In the genomic region with DNA sequence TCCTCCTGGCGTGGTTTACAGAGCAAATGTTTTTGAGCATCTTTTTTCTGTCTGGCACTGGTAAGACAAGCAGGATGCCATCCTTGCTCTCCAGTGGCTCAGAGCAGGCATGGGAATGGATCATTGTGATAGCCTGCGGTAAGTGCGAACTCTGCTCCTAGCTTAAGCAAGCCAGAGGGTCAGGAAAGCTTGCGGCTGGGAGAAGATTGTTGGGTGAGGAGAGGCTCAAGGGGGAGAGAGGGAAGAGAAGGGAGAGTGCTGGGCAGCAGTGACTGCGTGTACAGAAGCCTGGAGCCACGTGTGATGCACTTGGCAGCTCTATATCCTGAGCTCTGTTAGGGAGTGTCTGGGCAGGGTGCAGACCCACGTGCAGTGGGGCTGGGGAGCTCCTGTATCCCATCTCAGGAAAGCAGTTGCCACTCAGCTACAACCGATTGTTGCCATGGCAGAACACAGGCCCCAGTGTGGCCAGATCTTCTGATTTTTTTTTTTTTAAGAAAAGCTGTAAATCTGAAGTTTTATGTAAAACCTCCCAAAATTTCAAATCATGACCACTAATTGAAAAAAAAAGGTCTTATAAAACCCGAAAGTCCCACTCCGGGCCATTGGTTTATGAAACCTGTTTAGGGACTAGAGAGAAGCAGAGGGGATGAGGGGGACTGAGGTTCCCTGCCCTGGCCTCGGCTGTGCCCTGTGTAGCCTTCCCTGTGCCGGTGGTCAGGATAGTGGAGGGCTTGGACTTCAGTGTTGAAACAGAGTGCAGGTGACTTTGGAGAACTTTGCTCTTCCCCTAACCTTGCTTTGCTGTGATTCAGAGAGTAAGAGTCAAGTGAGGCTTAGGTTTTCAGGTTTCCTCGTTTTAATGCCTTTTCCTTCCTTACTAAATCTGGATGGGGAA, we compare ENCODE assay signal across 21 cellular contexts.
A peak's percentile ranks its signal among the peaks of the same experiment; 100 is the strongest.
DNase-seq lines count a peak whose midpoint lies in the region; ATAC-seq and TF ChIP-seq lines count a peak whose summit lies in the region.
"Had no signal": no experiment of that assay in that cellular context is flagged by ENCODE, and none has a peak within 500 bp of the region (broad histone marks: within the 10 kb centered on the region; RNA-seq: fewer than 3 reads in every experiment).

No MANE protein-coding gene starts in this region.

- H3K27me3 ChIP-seq in GM23338 (ENCODE audit: insufficient read depth), result no peaks in the 10 kb centered on the region
- H3K27me3 ChIP-seq: BLaER1 treated with 17β-estradiol and CSF1 and Interleukin-3, amounts not matched to agents 10 nM and 100 nM had no signal

- CTCF ChIA-PET in WTC11 (lab: Charles Lee), result interaction anchor here (2.6 kb wide), 1 partner anchor 20 kb away, joined by 8 read pairs; no protein-coding TSS in a partner anchor

- H3K9me3 Mint-ChIP-seq in GM23338, result no peaks in the 10 kb centered on the region
- H3K9me3 Mint-ChIP-seq in WTC11, result no peaks in the 10 kb centered on the region
- peaks cover 12% of the 10 kb centered on the region for H3K9me3 Mint-ChIP-seq in stimulated activated memory B cell treated with anti-CD40 and anti-IgM and Interleukin-4, amounts not matched to agents 10 μg/mL and 1 μg/mL and 100 μg/mL, for 72 hours
- H3K9me3 Mint-ChIP-seq: HFFc6 had no signal

- no peak overlapping the region for H3K4me2 ChIP-seq in GM23338

- no peaks in the 10 kb centered on the region; the same call in 1 of the 2 replicates for H3K9me2 ChIP-seq in GM23338 (ENCODE audit: insufficient read depth)

- TF ChIP-seq CTCF in GM23338 (conservative IDR thresholded peaks at IDR 0.05; ENCODE audit: low read depth in 2 of 2) (no peak), WTC11 (IDR thresholded peaks at IDR 0.05) (no peak)

- H2AFZ ChIP-seq in GM23338, result no peak overlapping the region

- peaks cover 48% of the 10 kb centered on the region for H3K79me2 ChIP-seq in GM23338 (replicated peaks; ENCODE audit: insufficient read depth)

- H3K36me3 ChIP-seq in GM23338 (ENCODE audit: insufficient read depth), result no peaks in the 10 kb centered on the region

- ATAC-seq in GM23338 (peak; percentile 26; the same call in 1 of the 3 replicates), WTC11 (no peak)
- peak; percentile 51 for ATAC-seq in stimulated activated memory B cell treated with anti-CD40 and anti-IgM and Interleukin-4, amounts not matched to agents 10 μg/mL and 1 μg/mL and 100 μg/mL, for 72 hours

- H4K20me1 ChIP-seq in GM23338 (replicated peaks; ENCODE audit: insufficient read depth), result no peaks in the 10 kb centered on the region; the same call in 1 of the 2 replicates

- no peak overlapping the region for H3K4me3 Mint-ChIP-seq in GM23338
- no peak overlapping the region for H3K4me3 Mint-ChIP-seq in WTC11
- no peak overlapping the region for H3K4me3 Mint-ChIP-seq in stimulated activated memory B cell treated with anti-CD40 and anti-IgM and Interleukin-4, amounts not matched to agents 10 μg/mL and 1 μg/mL and 100 μg/mL, for 72 hours
- H3K4me3 Mint-ChIP-seq: CD8-positive, alpha-beta memory T cell; HFFc6 had no signal

- H3K27me3 Mint-ChIP-seq in GM23338 (ENCODE audit: insufficient read depth, low read depth, poor library complexity), result no peaks in the 10 kb centered on the region
- H3K27me3 Mint-ChIP-seq in WTC11 (ENCODE audit: low read depth), result no peaks in the 10 kb centered on the region
- peaks cover 11% of the 10 kb centered on the region for H3K27me3 Mint-ChIP-seq in stimulated activated memory B cell treated with anti-CD40 and anti-IgM and Interleukin-4, amounts not matched to agents 10 μg/mL and 1 μg/mL and 100 μg/mL, for 72 hours

- H3K27ac Mint-ChIP-seq in GM23338, result no peak overlapping the region
- H3K27ac Mint-ChIP-seq in WTC11, result peak overlapping the region; percentile 15; the same call in 1 of the 2 replicates
- H3K27ac Mint-ChIP-seq in stimulated activated memory B cell treated with anti-CD40 and anti-IgM and Interleukin-4, amounts not matched to agents 10 μg/mL and 1 μg/mL and 100 μg/mL, for 72 hours, result no peak overlapping the region
- H3K27ac Mint-ChIP-seq: HFFc6 had no signal

- H3F3A ChIP-seq in GM23338 (replicated peaks; ENCODE audit: low read depth), result no peaks in the 10 kb centered on the region

- POLR2A ChIA-PET in WTC11 (lab: Charles Lee), result no interaction called here

- peaks cover 24% of the 10 kb centered on the region for H3K4me1 ChIP-seq in GM23338 (ENCODE audit: insufficient read depth)

- H3K27ac ChIP-seq in GM23338 (ENCODE audit: low read depth), result no peak overlapping the region
- H3K27ac ChIP-seq: BLaER1 treated with 17β-estradiol and CSF1 and Interleukin-3, amounts not matched to agents 10 nM and 100 nM; HL-60 had no signal

- H3K36me3 Mint-ChIP-seq in GM23338 (ENCODE audit: low read depth) (no peaks in the 10 kb centered on the region; the same call in 2 of the 3 replicates), WTC11 (peaks cover 4% of the 10 kb centered on the region; the same call in 1 of the 2 replicates)
- peaks cover 13% of the 10 kb centered on the region for H3K36me3 Mint-ChIP-seq in stimulated activated memory B cell treated with anti-CD40 and anti-IgM and Interleukin-4, amounts not matched to agents 10 μg/mL and 1 μg/mL and 100 μg/mL, for 72 hours
- H3K36me3 Mint-ChIP-seq: CD8-positive, alpha-beta memory T cell had no signal

- DNase-seq in GM23338 (ENCODE audit: low spot score) (no peak), WTC11 (ENCODE audit: low spot score) (no peak), islet precursor cell (peak; percentile 34), C1 segment of cervical spinal cord (lab: John Stamatoyannopoulos, UW) (no peak), GF-D8 (lab: John Stamatoyannopoulos, UW) (no peak)
- no peak for DNase-seq in stimulated activated CD4-positive, alpha-beta T cell treated with anti-CD3 and anti-CD28 coated beads, Interleukin-2, amount 100 ng/mL, for 48 hours
- DNase-seq: CD8-positive, alpha-beta memory T cell; DMS79; HFFc6; IMR-90; NCI-H1417; NCI-H187; NCI-H2107; NCI-H2227 treated with DMSO at 0.1 percent for 48 hours; NCI-H510A treated with DMSO at 0.1 percent for 48 hours; NCI-H774; OCI-M1; SIG-M5 had no signal

- H3K4me3 ChIP-seq in GM23338, result no peak overlapping the region
- H3K4me3 ChIP-seq: BLaER1 treated with 17β-estradiol and CSF1 and Interleukin-3, amounts not matched to agents 10 nM and 100 nM had no signal

- H3K4me1 Mint-ChIP-seq in GM23338 (peaks cover 34% of the 10 kb centered on the region), WTC11 (peaks cover 33% of the 10 kb centered on the region)
- no peaks in the 10 kb centered on the region for H3K4me1 Mint-ChIP-seq in stimulated activated memory B cell treated with anti-CD40 and anti-IgM and Interleukin-4, amounts not matched to agents 10 μg/mL and 1 μg/mL and 100 μg/mL, for 72 hours
- H3K4me1 Mint-ChIP-seq: CD8-positive, alpha-beta memory T cell had no signal

TF ChIP-seq in GM23338, 12 proteins besides CTCF, POLR2A, EP300 and RAD21 (continues in another document):
- no peak for TF ChIP-seq EZH2phosphoT487 (IDR thresholded peaks at IDR 0.05; ENCODE audit: unreplicated experiment)
- no peak for TF ChIP-seq ZNF331 (CRISPR knock-in tag; IDR thresholded peaks at IDR 0.05; ENCODE audit: low read depth)

TF ChIP-seq in WTC11, 78 proteins besides CTCF, POLR2A, EP300 and RAD21:
- TF ChIP-seq SMAD3 (CRISPR knock-in tag; IDR thresholded peaks at IDR 0.05; ENCODE audit: borderline replicate concordance) (no peak), GRHL2 (CRISPR knock-in tag; IDR thresholded peaks at IDR 0.05; ENCODE audit: insufficient replicate concordance, severe bottlenecking) (no peak), SOX15 (CRISPR knock-in tag; IDR thresholded peaks at IDR 0.05) (no peak), ZNF396 (CRISPR knock-in tag; IDR thresholded peaks at IDR 0.05; ENCODE audit: borderline replicate concordance) (no peak), IRF2 (CRISPR knock-in tag; IDR thresholded peaks at IDR 0.05; ENCODE audit: borderline replicate concordance, low read depth) (no peak), NR1H2 (CRISPR knock-in tag; IDR thresholded peaks at IDR 0.05) (no peak)
- TF ChIP-seq, protein P1, sequence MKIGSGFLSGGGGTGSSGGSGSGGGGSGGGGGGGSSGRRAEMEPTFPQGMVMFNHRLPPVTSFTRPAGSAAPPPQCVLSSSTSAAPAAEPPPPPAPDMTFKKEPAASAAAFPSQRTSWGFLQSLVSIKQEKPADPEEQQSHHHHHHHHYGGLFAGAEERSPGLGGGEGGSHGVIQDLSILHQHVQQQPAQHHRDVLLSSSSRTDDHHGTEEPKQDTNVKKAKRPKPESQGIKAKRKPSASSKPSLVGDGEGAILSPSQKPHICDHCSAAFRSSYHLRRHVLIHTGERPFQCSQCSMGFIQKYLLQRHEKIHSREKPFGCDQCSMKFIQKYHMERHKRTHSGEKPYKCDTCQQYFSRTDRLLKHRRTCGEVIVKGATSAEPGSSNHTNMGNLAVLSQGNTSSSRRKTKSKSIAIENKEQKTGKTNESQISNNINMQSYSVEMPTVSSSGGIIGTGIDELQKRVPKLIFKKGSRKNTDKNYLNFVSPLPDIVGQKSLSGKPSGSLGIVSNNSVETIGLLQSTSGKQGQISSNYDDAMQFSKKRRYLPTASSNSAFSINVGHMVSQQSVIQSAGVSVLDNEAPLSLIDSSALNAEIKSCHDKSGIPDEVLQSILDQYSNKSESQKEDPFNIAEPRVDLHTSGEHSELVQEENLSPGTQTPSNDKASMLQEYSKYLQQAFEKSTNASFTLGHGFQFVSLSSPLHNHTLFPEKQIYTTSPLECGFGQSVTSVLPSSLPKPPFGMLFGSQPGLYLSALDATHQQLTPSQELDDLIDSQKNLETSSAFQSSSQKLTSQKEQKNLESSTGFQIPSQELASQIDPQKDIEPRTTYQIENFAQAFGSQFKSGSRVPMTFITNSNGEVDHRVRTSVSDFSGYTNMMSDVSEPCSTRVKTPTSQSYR (CRISPR knock-in tag; IDR thresholded peaks at IDR 0.05), result no peak
- TF ChIP-seq, protein P2, sequence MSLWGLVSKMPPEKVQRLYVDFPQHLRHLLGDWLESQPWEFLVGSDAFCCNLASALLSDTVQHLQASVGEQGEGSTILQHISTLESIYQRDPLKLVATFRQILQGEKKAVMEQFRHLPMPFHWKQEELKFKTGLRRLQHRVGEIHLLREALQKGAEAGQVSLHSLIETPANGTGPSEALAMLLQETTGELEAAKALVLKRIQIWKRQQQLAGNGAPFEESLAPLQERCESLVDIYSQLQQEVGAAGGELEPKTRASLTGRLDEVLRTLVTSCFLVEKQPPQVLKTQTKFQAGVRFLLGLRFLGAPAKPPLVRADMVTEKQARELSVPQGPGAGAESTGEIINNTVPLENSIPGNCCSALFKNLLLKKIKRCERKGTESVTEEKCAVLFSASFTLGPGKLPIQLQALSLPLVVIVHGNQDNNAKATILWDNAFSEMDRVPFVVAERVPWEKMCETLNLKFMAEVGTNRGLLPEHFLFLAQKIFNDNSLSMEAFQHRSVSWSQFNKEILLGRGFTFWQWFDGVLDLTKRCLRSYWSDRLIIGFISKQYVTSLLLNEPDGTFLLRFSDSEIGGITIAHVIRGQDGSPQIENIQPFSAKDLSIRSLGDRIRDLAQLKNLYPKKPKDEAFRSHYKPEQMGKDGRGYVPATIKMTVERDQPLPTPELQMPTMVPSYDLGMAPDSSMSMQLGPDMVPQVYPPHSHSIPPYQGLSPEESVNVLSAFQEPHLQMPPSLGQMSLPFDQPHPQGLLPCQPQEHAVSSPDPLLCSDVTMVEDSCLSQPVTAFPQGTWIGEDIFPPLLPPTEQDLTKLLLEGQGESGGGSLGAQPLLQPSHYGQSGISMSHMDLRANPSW (CRISPR knock-in tag; conservative IDR thresholded peaks at IDR 0.05; ENCODE audit: low read depth), result no peak
